ENCODE assay signal across 9 cellular contexts in the genomic region with DNA sequence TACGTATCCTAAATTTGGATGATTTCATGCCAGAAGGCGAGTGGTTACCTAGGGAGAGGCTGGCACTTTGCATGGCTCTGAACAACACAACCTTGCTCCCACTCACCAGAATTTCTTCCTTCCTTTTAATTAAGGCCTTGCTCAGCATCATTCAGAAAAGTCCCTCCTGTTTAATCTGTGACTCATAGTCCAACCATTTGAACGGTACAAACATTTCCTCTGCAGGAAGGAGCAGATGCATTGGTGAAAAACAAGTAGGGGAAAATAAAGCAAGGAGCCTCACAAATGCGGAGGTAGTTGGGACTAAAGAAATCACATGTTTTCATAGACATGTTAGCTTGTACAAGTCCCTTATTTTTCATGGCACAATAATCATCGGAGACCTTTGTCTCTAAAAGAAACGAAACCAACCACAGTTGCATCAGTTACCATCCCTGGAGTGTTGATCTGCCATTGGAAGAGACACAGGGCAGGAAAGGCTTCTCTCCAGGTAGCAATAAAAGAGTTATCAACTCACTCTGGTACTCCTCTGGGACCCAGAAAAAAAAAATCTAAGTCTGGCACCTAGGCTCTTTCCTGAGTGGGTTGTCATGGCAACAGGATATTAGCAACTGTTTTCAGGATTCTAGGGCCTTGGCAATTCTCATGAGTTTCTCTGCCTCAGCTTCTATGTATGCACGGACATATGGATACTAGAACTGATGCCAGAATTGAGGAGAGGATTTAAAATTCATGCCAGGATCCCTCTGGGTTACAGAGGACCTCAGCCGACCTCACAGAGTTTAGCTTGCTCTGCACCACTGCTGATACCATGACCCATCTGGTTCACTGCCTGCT.
DNase-seq lines count a peak whose midpoint lies in the region; ATAC-seq and TF ChIP-seq lines count a peak whose summit lies in the region.
"Had no signal": no experiment of that assay in that cellular context is flagged by ENCODE, and none has a peak within 500 bp of the region (broad histone marks: within the 10 kb centered on the region; RNA-seq: fewer than 3 reads in every experiment).

No MANE protein-coding gene starts in this region.

- no peaks in the 10 kb centered on the region for H3K36me3 Mint-ChIP-seq in Calu3 (ENCODE audit: insufficient read depth, unreplicated experiment)
- H3K36me3 Mint-ChIP-seq: naive thymus-derived CD8-positive, alpha-beta T cell had no signal

- no peak overlapping the region for H3K27ac Mint-ChIP-seq in Calu3 (ENCODE audit: unreplicated experiment)
- H3K27ac Mint-ChIP-seq: naive thymus-derived CD8-positive, alpha-beta T cell had no signal

- BruUV-seq in Calu3 (replicated peaks; lab: Mats Ljungman, UMichigan): no TSS peak

- CTCF ChIA-PET in Calu3 (lab: Charles Lee): no interaction called here

- H3K27me3 Mint-ChIP-seq in Calu3 (ENCODE audit: unreplicated experiment): no peaks in the 10 kb centered on the region
- H3K27me3 Mint-ChIP-seq: naive thymus-derived CD8-positive, alpha-beta T cell had no signal

- no peak for TF ChIP-seq CTCF in Calu3 (IDR thresholded peaks at IDR 0.05; ENCODE audit: unreplicated experiment)

- H3K4me3 Mint-ChIP-seq in Calu3 (ENCODE audit: low read depth, unreplicated experiment): no peak overlapping the region
- H3K4me3 Mint-ChIP-seq: naive thymus-derived CD8-positive, alpha-beta T cell had no signal

- peak; percentile 12 for DNase-seq in Calu3
- DNase-seq in NCI-H69 (lab: John Stamatoyannopoulos, UW): peak; percentile 3
- DNase-seq in cerebellum (ENCODE audit: low spot score): peak; percentile 67
- peak; percentile 39 for DNase-seq in myocyte (ENCODE audit: low read depth)
- DNase-seq in stimulated activated CD4-positive, alpha-beta T cell treated with anti-CD3 and anti-CD28 coated beads, Interleukin-4, amount 100 ng/mL, for 24 hours: no peak
- DNase-seq in SIG-M5 (lab: John Stamatoyannopoulos, UW): no peak
- DNase-seq in ecto neural progenitor cell (ENCODE audit: low spot score): no peak
- DNase-seq: naive thymus-derived CD8-positive, alpha-beta T cell had no signal

- intact Hi-C loops in Calu3 (cut with micrococcal nuclease; ENCODE audit: unreplicated experiment): no loop called here

- no peak for ATAC-seq in HG03565 (IDR thresholded peaks at IDR 0.05; ENCODE audit: unreplicated experiment)
- ATAC-seq: naive thymus-derived CD8-positive, alpha-beta T cell had no signal

- H3K4me1 Mint-ChIP-seq in Calu3 (ENCODE audit: low read depth, unreplicated experiment): no peaks in the 10 kb centered on the region

- peaks cover 2% of the 10 kb centered on the region for H3K9me3 Mint-ChIP-seq in Calu3 (ENCODE audit: low read depth, unreplicated experiment)

Comparison
In these comparisons a context has a peak if more than half of its experiments do, and no peak if none do; other contexts are left out.
1. DNase-seq: peak in Calu3 (single experiment), NCI-H69 (single experiment), cerebellum (single experiment) and myocyte (single experiment); none in stimulated activated CD4-positive, alpha-beta T cell treated with anti-CD3 and anti-CD28 coated beads, Interleukin-4, amount 100 ng/mL, for 24 hours (single experiment), SIG-M5 (single experiment) and ecto neural progenitor cell (single experiment).